Comparison of ENCODE assay signal across 8 cellular contexts in genomic region chr10:87342704-87343258, GRCh38. TPM values are rescaled to one million over a fixed set of nuclear protein-coding genes. Genes with fewer than 3 reads are reported as not detected.
DNase-seq lines count a peak whose midpoint lies in the region; ATAC-seq and TF ChIP-seq lines count a peak whose summit lies in the region.
"Not testable (repeated sequence)": the region's sequence is repeated elsewhere in the genome, so short reads cannot be mapped to it uniquely, and the experiment has no call there.

No MANE protein-coding gene starts in this region.

- peak overlapping the region; percentile 83 for H3K4me3 Mint-ChIP-seq in endothelial cell (ENCODE audit: unreplicated experiment)

- H3K9ac ChIP-seq in OCI-LY1 (ENCODE audit: low read length) = peak overlapping the region; percentile 66; the same call in 1 of the 2 replicates

- DNase-seq in Caki2 (ENCODE audit: low read depth) = peak; percentile 77
- peak; percentile 20 for DNase-seq in HS-5 (ENCODE audit: low read depth)
- peak; percentile 86 for DNase-seq in activated CD8-positive, alpha-beta memory T cell treated with anti-CD3 and anti-CD28 coated beads, Interleukin-2, amount 50 U/mL, for 4 hours
- peak; percentile 82 for DNase-seq in endothelial cell (ENCODE audit: low spot score)
- DNase-seq in middle frontal gyrus (ENCODE audit: extremely low spot score, low spot score) = peak; percentile 69
- peak; percentile 66 for DNase-seq in stimulated activated CD8-positive, alpha-beta memory T cell treated with anti-CD3 and anti-CD28 coated beads, Interleukin-15, amount 100 ng/mL, for 1 hour (ENCODE audit: low read depth)

- H3K27me3 ChIP-seq in OCI-LY1 (ENCODE audit: insufficient read depth, low read length) = not testable (repeated sequence)

- H3K9me3 ChIP-seq in OCI-LY1 (ENCODE audit: low read length) = not testable (repeated sequence)

- H3K4me1 Mint-ChIP-seq in endothelial cell (ENCODE audit: unreplicated experiment) = peaks cover 16% of the 10 kb centered on the region

- not testable (repeated sequence) for H3K4me1 ChIP-seq in OCI-LY1 (ENCODE audit: insufficient read depth, low read length, severe bottlenecking)

- H3K4me2 ChIP-seq in OCI-LY1 (ENCODE audit: low read length) = peak overlapping the region; percentile 39; the same call in 1 of the 2 replicates

- not testable (repeated sequence) for H4K20me1 ChIP-seq in OCI-LY1 (ENCODE audit: insufficient read depth, low read length)

- peak overlapping the region; percentile 72 for H3K27ac Mint-ChIP-seq in endothelial cell (ENCODE audit: unreplicated experiment)

- H3K9me2 ChIP-seq in OCI-LY1 (ENCODE audit: low read depth, low read length) = not testable (repeated sequence)

- not testable (repeated sequence) for H3K36me3 ChIP-seq in OCI-LY1 (ENCODE audit: insufficient read depth, low read length)

- H3K9me3 Mint-ChIP-seq in endothelial cell (ENCODE audit: unreplicated experiment) = not testable (repeated sequence)

- H3K27ac ChIP-seq in OCI-LY1 (ENCODE audit: low read depth, low read length, poor library complexity, severe bottlenecking) = peak overlapping the region; percentile 28

- TF ChIP-seq CTCF in OCI-LY1 (IDR thresholded peaks at IDR 0.05; ENCODE audit: low read length) (peak; percentile 28), endothelial cell (IDR thresholded peaks at IDR 0.05; ENCODE audit: unreplicated experiment) (peak; percentile 36)

- not testable (repeated sequence) for H3K79me2 ChIP-seq in OCI-LY1 (ENCODE audit: insufficient read depth, low read length)

- not testable (repeated sequence) for H3K27me3 Mint-ChIP-seq in endothelial cell (ENCODE audit: unreplicated experiment)

- not testable (repeated sequence) for H2AFZ ChIP-seq in OCI-LY1 (ENCODE audit: low read length)

- not testable (repeated sequence) for H3F3A ChIP-seq in OCI-LY1 (ENCODE audit: insufficient read depth, low read length)

- peak overlapping the region; percentile 69 for H3K4me3 ChIP-seq in OCI-LY1 (ENCODE audit: low read depth, low read length, poor library complexity, severe bottlenecking)

- not testable (repeated sequence) for H3K36me3 Mint-ChIP-seq in endothelial cell (ENCODE audit: low read depth, unreplicated experiment)

- in situ Hi-C loops in Caki2 (cut with HindIII; ENCODE audit: low pct_unique_long_range_greater_than_20kb, low sequenced_read_pairs) = not testable (repeated sequence)

- peak; percentile 67 for ATAC-seq in GM21390 (IDR thresholded peaks at IDR 0.05; ENCODE audit: unreplicated experiment)

RNA-seq across cellular contexts. Expression of gene NUTM2D, which starts 14.8 kb away (rescaled TPM):
- 2.1 and 3.2 TPM in 2 replicates for total RNA-seq in Caki2 (2014; rRNA removed; shearing (Covaris generic); ENCODE audit: low replicate concordance)
- total RNA-seq in endothelial cell (ENCODE audit: unreplicated experiment) = 16.1 TPM

Comparison
In these comparisons a context has a peak if more than half of its experiments do, and no peak if none do; other contexts are left out.
1. Peak in every context shown above with its lines: DNase-seq, ATAC-seq, H3K4me3 ChIP-seq and H3K27ac ChIP-seq.
2. DNase-seq: peak in every context shown above with its lines; median percentile 86 in activated CD8-positive, alpha-beta memory T cell treated with anti-CD3 and anti-CD28 coated beads, Interleukin-2, amount 50 U/mL, for 4 hours; 82 in endothelial cell; 77 in Caki2; 69 in middle frontal gyrus; 66 in stimulated activated CD8-positive, alpha-beta memory T cell treated with anti-CD3 and anti-CD28 coated beads, Interleukin-15, amount 100 ng/mL, for 1 hour; 20 in HS-5.